8 cellular contexts compared by ENCODE assay signal in the genomic region with DNA sequence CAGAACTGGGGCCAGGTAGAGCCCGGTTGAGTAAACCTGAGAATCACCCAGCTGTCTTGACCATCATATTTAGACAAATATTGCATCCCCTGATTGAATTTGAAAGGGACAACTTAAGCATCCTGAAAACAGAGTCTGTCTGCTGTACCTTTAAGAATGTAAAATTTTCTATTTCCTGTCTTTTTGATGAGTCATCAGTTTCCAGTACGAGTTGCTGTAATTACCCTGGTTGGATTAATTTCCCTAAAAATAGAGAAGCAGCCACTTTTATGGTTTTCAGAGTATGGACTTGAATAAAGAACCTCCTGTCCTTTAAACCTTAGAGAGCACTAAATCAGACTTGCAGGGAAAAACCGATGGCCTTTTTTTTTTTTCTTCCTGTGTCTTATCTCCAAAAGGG.
A peak's percentile ranks its signal among the peaks of the same experiment; 100 is the strongest.
DNase-seq lines count a peak whose midpoint lies in the region; ATAC-seq and TF ChIP-seq lines count a peak whose summit lies in the region.

No MANE protein-coding gene starts in this region.

- H4K20me1 ChIP-seq in HCT116 (ENCODE audit: insufficient read depth) (no peaks in the 10 kb centered on the region), SK-N-SH (ENCODE audit: insufficient read depth) (no peaks in the 10 kb centered on the region)

- no peaks in the 10 kb centered on the region for H3K79me2 ChIP-seq in HCT116 (ENCODE audit: insufficient read depth, low read length)
- peaks cover 16% of the 10 kb centered on the region for H3K79me2 ChIP-seq in SK-N-SH (ENCODE audit: insufficient read depth)

- peak overlapping the region; percentile 39 for H3K9ac ChIP-seq in HCT116 (ENCODE audit: low read length)
- peak overlapping the region; percentile 46; the same call in 1 of the 2 replicates for H3K9ac ChIP-seq in SK-N-SH

- POLR2A ChIA-PET in HCT116 (lab: Charles Lee): no interaction called here
- POLR2A ChIA-PET in SK-N-SH (lab: Yijun Ruan, JAX): no interaction called here

- intact Hi-C loops in HCT116 (cut with micrococcal nuclease): no loop called here

- no TSS peak for BruUV-seq in HCT116 (replicated peaks; lab: Mats Ljungman, UMichigan)

- no peak for TF ChIP-seq RAD21 in HCT116 (IDR thresholded peaks at IDR 0.05; ENCODE audit: low read depth)
- no peak for TF ChIP-seq RAD21 in SK-N-SH (IDR thresholded peaks at IDR 0.05; ENCODE audit: low read length)

- H3K36me3 ChIP-seq in HCT116 (ENCODE audit: control insufficient read depth in 1 of 2, insufficient read depth in 2 of 2, low read length in 2 of 2) (no peaks in the 10 kb centered on the region), SK-N-SH (replicated peaks in 1 of 2; ENCODE audit: control insufficient read depth in 1 of 2, insufficient read depth in 2 of 2, low read length in 1 of 2) (no peaks in the 10 kb centered on the region)

- ATAC-seq in HCT116 (no peak), GM19023 (IDR thresholded peaks at IDR 0.05; ENCODE audit: unreplicated experiment) (no peak), GM19351 (IDR thresholded peaks at IDR 0.05; ENCODE audit: unreplicated experiment) (no peak), GM21717 (IDR thresholded peaks at IDR 0.05; ENCODE audit: unreplicated experiment) (no peak)

- 17% methylated on average over 3 of the region's 3 CpGs for WGBS in SK-N-SH (ENCODE audit: low lambda C conversion rate)

- TF ChIP-seq CTCF in HCT116 (IDR thresholded peaks at IDR 0.05 in 2 of 3, conservative IDR thresholded peaks at IDR 0.05 in 1 of 3; ENCODE audit: borderline replicate concordance in 1 of 3, insufficient read depth in 1 of 3, low read depth in 2 of 3, low read length in 2 of 3) (no peak), SK-N-SH (IDR thresholded peaks at IDR 0.05) (no peak), foreskin fibroblast (IDR thresholded peaks at IDR 0.05; ENCODE audit: low read depth, low read length) (no peak)

- peak overlapping the region; percentile 25 for H3K27ac ChIP-seq in HCT116 (ENCODE audit: low read depth, low read length)
- H3K27ac ChIP-seq in SK-N-SH (ENCODE audit: low read depth in 2 of 2, low read length in 1 of 2): peak overlapping the region; percentile 63 to 76

- peak overlapping the region in 1 of 2 experiments; percentile 4; a peak in 1 of 4 replicates for H3K4me3 ChIP-seq in HCT116 (replicated peaks in 1 of 2; ENCODE audit: low read depth in 1 of 2, low read length in 2 of 2)
- H3K4me3 ChIP-seq in SK-N-SH (ENCODE audit: low read depth in 2 of 2, low read length in 1 of 2): no peak overlapping the region; a peak in 1 of 4 replicates
- H3K4me3 ChIP-seq in foreskin fibroblast (ENCODE audit: low read depth in 1 of 2, low read length in 2 of 2): no peak overlapping the region

- H3K4me1 ChIP-seq in HCT116 (ENCODE audit: control insufficient read depth in 1 of 2, insufficient read depth in 2 of 2, low read length in 2 of 2) (peaks cover 42 to 52% of the 10 kb centered on the region in 2 experiments), SK-N-SH (ENCODE audit: control insufficient read depth in 1 of 2, insufficient read depth in 2 of 2, low read depth in 1 of 2, low read length in 1 of 2) (peaks cover 16 to 27% of the 10 kb centered on the region in 2 experiments; a peak in 3 of 4 replicates)

- DNase-seq in A172 (ENCODE audit: low spot score) (peak; percentile 76), HCT116 (ENCODE audit: low read depth, low spot score) (no peak), SK-N-SH (no peak), foreskin fibroblast (peak; percentile 23 to 57), nucleus accumbens (lab: John Stamatoyannopoulos, UW) (no peak)

- H3K9me3 ChIP-seq in HCT116 (ENCODE audit: control insufficient read depth in 1 of 2, insufficient read depth in 1 of 2, low read depth in 1 of 2, low read length in 2 of 2): no peaks in the 10 kb centered on the region
- no peaks in the 10 kb centered on the region for H3K9me3 ChIP-seq in SK-N-SH

- H3K9me2 ChIP-seq in HCT116 (ENCODE audit: insufficient read depth) (no peaks in the 10 kb centered on the region), SK-N-SH (no peaks in the 10 kb centered on the region)

- H2AFZ ChIP-seq in HCT116 (ENCODE audit: low read depth, low read length, poor library complexity, severe bottlenecking) (no peak overlapping the region), SK-N-SH (ENCODE audit: low read depth) (peak overlapping the region; percentile 16; the same call in 1 of the 2 replicates)

- RAD21 ChIA-PET in HCT116 (lab: Charles Lee; ENCODE audit: low non-redundant PET in 1 of 2, low total read pairs in 2 of 2, uncharacterized antibody in 2 of 2, unreplicated experiment in 2 of 2): interaction anchor here in 1 of 2 experiments (0.9 kb wide), 1 partner anchor 58 kb away, joined by 6 read pairs; no protein-coding TSS in a partner anchor

- H3K4me2 ChIP-seq in HCT116 (ENCODE audit: low read length): peak overlapping the region; percentile 66
- H3K4me2 ChIP-seq in SK-N-SH: peak overlapping the region; percentile 55

- CTCF ChIA-PET in HCT116 (lab: Charles Lee) (no interaction called here), SK-N-SH (lab: Yijun Ruan, JAX) (no interaction called here)

- H3F3A ChIP-seq in SK-N-SH (replicated peaks; ENCODE audit: insufficient read depth): peaks cover 9% of the 10 kb centered on the region

- no peak for TF ChIP-seq POLR2A in HCT116 (IDR thresholded peaks at IDR 0.05; ENCODE audit: borderline replicate concordance, extremely low read depth, insufficient read depth, insufficient read length)

- no peaks in the 10 kb centered on the region for H3K27me3 ChIP-seq in HCT116 (ENCODE audit: insufficient read depth, low read length)
- H3K27me3 ChIP-seq in SK-N-SH (ENCODE audit: insufficient read depth): no peaks in the 10 kb centered on the region

- no peak for TF ChIP-seq EP300 in SK-N-SH (IDR thresholded peaks at IDR 0.05; ENCODE audit: borderline replicate concordance in 1 of 2, low read depth in 1 of 2, low read length in 1 of 2)

TF ChIP-seq in HCT116, 20 proteins besides CTCF, POLR2A, EP300 and RAD21:
- TF ChIP-seq JUND (IDR thresholded peaks at IDR 0.05) (peak; percentile 26; the same call in 1 of the 2 replicates), CEBPB (IDR thresholded peaks at IDR 0.05; ENCODE audit: low read depth) (no peak), FOSL1 (IDR thresholded peaks at IDR 0.05; ENCODE audit: low read depth) (peak; percentile 58; the same call in 1 of the 2 replicates), ZNF274 (IDR thresholded peaks at IDR 0.05; ENCODE audit: low read depth, low read length) (no peak), SP1 (IDR thresholded peaks at IDR 0.05; ENCODE audit: low read depth) (peak; percentile 26; the same call in 1 of the 2 replicates), SRF (IDR thresholded peaks at IDR 0.05; ENCODE audit: low read depth) (no peak), TCF7L2 (IDR thresholded peaks at IDR 0.05; ENCODE audit: borderline replicate concordance, extremely low read depth, insufficient read depth, insufficient read length) (no peak)

TF ChIP-seq in SK-N-SH, 30 proteins besides CTCF, POLR2A, EP300 and RAD21:
- TF ChIP-seq FOSL2 (IDR thresholded peaks at IDR 0.05; ENCODE audit: borderline replicate concordance, low read depth) (peak; percentile 77; the same call in 1 of the 2 replicates), RXRA (IDR thresholded peaks at IDR 0.05; ENCODE audit: borderline replicate concordance, low read depth) (0 out of 2 replicates have a peak, but pooled peaks have one; percentile 9), JUND (IDR thresholded peaks at IDR 0.05) (peak; percentile 69), MEF2A (IDR thresholded peaks at IDR 0.05; ENCODE audit: borderline replicate concordance, low read depth) (0 out of 2 replicates have a peak, but pooled peaks have one; percentile 50), RFX5 (IDR thresholded peaks at IDR 0.05; ENCODE audit: low read length) (peak; percentile 91), TCF12 (IDR thresholded peaks at IDR 0.05) (peak; percentile 19; the same call in 1 of the 2 replicates), POLR2AphosphoS5 (IDR thresholded peaks at IDR 0.05; ENCODE audit: low read depth, low read length) (peak; percentile 31; the same call in 1 of the 2 replicates), ELF1 (IDR thresholded peaks at IDR 0.05) (no peak)
- TF ChIP-seq, protein P1, sequence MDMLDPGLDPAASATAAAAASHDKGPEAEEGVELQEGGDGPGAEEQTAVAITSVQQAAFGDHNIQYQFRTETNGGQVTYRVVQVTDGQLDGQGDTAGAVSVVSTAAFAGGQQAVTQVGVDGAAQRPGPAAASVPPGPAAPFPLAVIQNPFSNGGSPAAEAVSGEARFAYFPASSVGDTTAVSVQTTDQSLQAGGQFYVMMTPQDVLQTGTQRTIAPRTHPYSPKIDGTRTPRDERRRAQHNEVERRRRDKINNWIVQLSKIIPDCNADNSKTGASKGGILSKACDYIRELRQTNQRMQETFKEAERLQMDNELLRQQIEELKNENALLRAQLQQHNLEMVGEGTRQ (IDR thresholded peaks at IDR 0.05; ENCODE audit: borderline replicate concordance, low read depth, low read length): no peak
- TF ChIP-seq, protein P2, sequence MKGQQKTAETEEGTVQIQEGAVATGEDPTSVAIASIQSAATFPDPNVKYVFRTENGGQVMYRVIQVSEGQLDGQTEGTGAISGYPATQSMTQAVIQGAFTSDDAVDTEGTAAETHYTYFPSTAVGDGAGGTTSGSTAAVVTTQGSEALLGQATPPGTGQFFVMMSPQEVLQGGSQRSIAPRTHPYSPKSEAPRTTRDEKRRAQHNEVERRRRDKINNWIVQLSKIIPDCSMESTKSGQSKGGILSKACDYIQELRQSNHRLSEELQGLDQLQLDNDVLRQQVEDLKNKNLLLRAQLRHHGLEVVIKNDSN (IDR thresholded peaks at IDR 0.05; ENCODE audit: borderline replicate concordance, low read depth): no peak
- TF ChIP-seq, protein P3, sequence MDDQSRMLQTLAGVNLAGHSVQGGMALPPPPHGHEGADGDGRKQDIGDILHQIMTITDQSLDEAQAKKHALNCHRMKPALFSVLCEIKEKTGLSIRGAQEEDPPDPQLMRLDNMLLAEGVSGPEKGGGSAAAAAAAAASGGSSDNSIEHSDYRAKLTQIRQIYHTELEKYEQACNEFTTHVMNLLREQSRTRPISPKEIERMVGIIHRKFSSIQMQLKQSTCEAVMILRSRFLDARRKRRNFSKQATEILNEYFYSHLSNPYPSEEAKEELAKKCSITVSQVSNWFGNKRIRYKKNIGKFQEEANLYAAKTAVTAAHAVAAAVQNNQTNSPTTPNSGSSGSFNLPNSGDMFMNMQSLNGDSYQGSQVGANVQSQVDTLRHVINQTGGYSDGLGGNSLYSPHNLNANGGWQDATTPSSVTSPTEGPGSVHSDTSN (IDR thresholded peaks at IDR 0.05): no peak
- TF ChIP-seq, protein P4, sequence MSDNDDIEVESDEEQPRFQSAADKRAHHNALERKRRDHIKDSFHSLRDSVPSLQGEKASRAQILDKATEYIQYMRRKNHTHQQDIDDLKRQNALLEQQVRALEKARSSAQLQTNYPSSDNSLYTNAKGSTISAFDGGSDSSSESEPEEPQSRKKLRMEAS (IDR thresholded peaks at IDR 0.05; ENCODE audit: low read depth): peak; percentile 38; the same call in 1 of the 2 replicates

Comparison
In these comparisons a context has a peak if more than half of its experiments do, and no peak if none do; other contexts are left out.
1. DNase-seq: peak in A172 (single experiment) and foreskin fibroblast (2 of 2); none in HCT116 (single experiment), SK-N-SH (single experiment) and nucleus accumbens (0 of 56).